In the genomic region with DNA sequence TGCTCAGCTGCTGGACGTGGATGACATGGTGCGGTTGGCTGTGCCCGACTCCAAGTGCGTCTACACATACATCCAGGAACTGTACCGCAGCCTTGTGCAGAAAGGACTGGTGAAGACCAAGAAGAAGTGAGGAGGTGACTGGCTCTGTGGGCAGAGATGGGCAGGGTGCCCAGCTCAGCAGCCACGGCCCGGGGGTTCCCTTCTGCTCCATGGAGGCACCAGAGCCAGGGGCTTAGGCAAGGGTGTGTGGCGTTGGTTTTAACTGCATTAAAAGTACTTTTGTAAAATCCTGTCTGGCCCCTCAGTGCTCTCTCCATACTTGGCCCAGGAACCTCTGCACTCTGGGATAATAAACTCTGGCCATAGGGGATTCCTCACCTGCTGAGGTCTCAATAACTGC, we compare ENCODE assay signal across 24 cellular contexts. TPM values are rescaled to one million over a fixed set of nuclear protein-coding genes. Genes with fewer than 3 reads are reported as not detected.
A peak's percentile ranks its signal among the peaks of the same experiment; 100 is the strongest.
DNase-seq lines count a peak whose midpoint lies in the region; ATAC-seq lines count a peak whose summit lies in the region.
"Had no signal": no experiment of that assay in that cellular context is flagged by ENCODE, and none has a peak within 500 bp of the region (broad histone marks: within the 10 kb centered on the region; RNA-seq: fewer than 3 reads in every experiment).

No MANE protein-coding gene starts in this region.

- peaks cover 8% of the 10 kb centered on the region for H3K4me1 Mint-ChIP-seq in activated naive CD8-positive, alpha-beta T cell (ENCODE audit: low read depth)
- H3K4me1 Mint-ChIP-seq in activated naive CD8-positive, alpha-beta T cell treated with anti-CD3 and anti-CD28 coated beads, Interleukin-2, amount 50 U/mL, for 24 hours: peaks cover 16% of the 10 kb centered on the region
- peaks cover 9 to 18% (median 10%) of the 10 kb centered on the region in 3 donors for H3K4me1 Mint-ChIP-seq in CD8-positive, alpha-beta memory T cell
- H3K4me1 Mint-ChIP-seq in effector memory CD8-positive, alpha-beta T cell (ENCODE audit: low read depth in 2 of 2): peaks cover 9 to 10% of the 10 kb centered on the region in 2 donors
- peaks cover 21% of the 10 kb centered on the region for H3K4me1 Mint-ChIP-seq in stimulated activated effector memory CD8-positive, alpha-beta T cell treated with anti-CD3 and anti-CD28 coated beads, Interleukin-12 subunit alpha, Interleukin-12 subunit beta, amount 100 ng/mL, for 72 hours

- no peaks in the 10 kb centered on the region for H3K9me3 ChIP-seq in CD8-positive, alpha-beta memory T cell (ENCODE audit: low read length)
- H3K9me3 ChIP-seq: BLaER1 treated with 17β-estradiol and CSF1 and Interleukin-3, amounts not matched to agents 10 nM and 100 nM; MG63; Peyer's patch had no signal

- POLR2A ChIA-PET in CD8-positive, alpha-beta memory T cell (lab: Charles Lee): no interaction called here

- no peak overlapping the region for H3K4me3 ChIP-seq in CD8-positive, alpha-beta memory T cell (ENCODE audit: low read length)
- H3K4me3 ChIP-seq: BLaER1 treated with 17β-estradiol and CSF1 and Interleukin-3, amounts not matched to agents 10 nM and 100 nM; MG63; Peyer's patch; SK-N-MC had no signal

- no peaks in the 10 kb centered on the region for H3K9me3 Mint-ChIP-seq in activated naive CD8-positive, alpha-beta T cell (ENCODE audit: low read depth)
- no peaks in the 10 kb centered on the region for H3K9me3 Mint-ChIP-seq in activated naive CD8-positive, alpha-beta T cell treated with anti-CD3 and anti-CD28 coated beads, Interleukin-2, amount 50 U/mL, for 24 hours
- H3K9me3 Mint-ChIP-seq in CD8-positive, alpha-beta memory T cell: no peaks in the 10 kb centered on the region
- no peaks in the 10 kb centered on the region for H3K9me3 Mint-ChIP-seq in effector memory CD8-positive, alpha-beta T cell
- no peaks in the 10 kb centered on the region for H3K9me3 Mint-ChIP-seq in stimulated activated effector memory CD8-positive, alpha-beta T cell treated with anti-CD3 and anti-CD28 coated beads, Interleukin-12 subunit alpha, Interleukin-12 subunit beta, amount 100 ng/mL, for 72 hours
- H3K9me3 Mint-ChIP-seq: CD8-positive, alpha-beta T cell had no signal

- DNase-seq in activated naive CD8-positive, alpha-beta T cell treated with anti-CD3 and anti-CD28 coated beads, Interleukin-2, amount 50 U/mL, for 24 hours: no peak
- no peak for DNase-seq in CD8-positive, alpha-beta memory T cell
- no peak for DNase-seq in effector memory CD8-positive, alpha-beta T cell
- no peak for DNase-seq in stimulated activated effector memory CD8-positive, alpha-beta T cell treated with anti-CD3 and anti-CD28 coated beads, Interleukin-12 subunit alpha, Interleukin-12 subunit beta, amount 100 ng/mL, for 72 hours (ENCODE audit: low spot score in 2 of 2)
- no peak for DNase-seq in GM19240 (ENCODE audit: insufficient read length, low spot score)
- no peak for DNase-seq in NK-92 (lab: John Stamatoyannopoulos, UW; ENCODE audit: unreplicated experiment)
- DNase-seq: Calu3; CD8-positive, alpha-beta T cell; DMS79 treated with DMSO at 0.1 percent for 48 hours; GF-D8; KG1; MG63; NCI-H2029 treated with DMSO at 0.1 percent for 48 hours; NCI-H526 treated with DMSO at 0.1 percent for 48 hours; OCI-M1; SIG-M5 had no signal

- peak overlapping the region; percentile 47 for H3K27ac Mint-ChIP-seq in activated naive CD8-positive, alpha-beta T cell
- H3K27ac Mint-ChIP-seq in activated naive CD8-positive, alpha-beta T cell treated with anti-CD3 and anti-CD28 coated beads, Interleukin-2, amount 50 U/mL, for 24 hours: no peak overlapping the region
- peak overlapping the region in 6 of 8 donors; percentile 14 to 76 (median 45) for H3K27ac Mint-ChIP-seq in CD8-positive, alpha-beta memory T cell
- H3K27ac Mint-ChIP-seq in effector memory CD8-positive, alpha-beta T cell: peak overlapping the region; percentile 79 to 87
- H3K27ac Mint-ChIP-seq in stimulated activated effector memory CD8-positive, alpha-beta T cell treated with anti-CD3 and anti-CD28 coated beads, Interleukin-12 subunit alpha, Interleukin-12 subunit beta, amount 100 ng/mL, for 72 hours: peak overlapping the region; percentile 16
- H3K27ac Mint-ChIP-seq: CD8-positive, alpha-beta T cell had no signal

- H3K4me1 ChIP-seq in CD8-positive, alpha-beta memory T cell (ENCODE audit: insufficient read depth, low read length): no peaks in the 10 kb centered on the region

- H3K27ac ChIP-seq in CD8-positive, alpha-beta memory T cell (ENCODE audit: low read depth, low read length): no peak overlapping the region
- H3K27ac ChIP-seq: BLaER1 treated with 17β-estradiol and CSF1 and Interleukin-3, amounts not matched to agents 10 nM and 100 nM; Peyer's patch; SK-N-MC had no signal

- no peak for ATAC-seq in activated naive CD8-positive, alpha-beta T cell treated with anti-CD3 and anti-CD28 coated beads, Interleukin-2, amount 50 U/mL, for 24 hours
- no peak for ATAC-seq in effector memory CD8-positive, alpha-beta T cell (replicated peaks)
- no peak for ATAC-seq in stimulated activated effector memory CD8-positive, alpha-beta T cell treated with anti-CD3 and anti-CD28 coated beads, Interleukin-12 subunit alpha, Interleukin-12 subunit beta, amount 100 ng/mL, for 72 hours
- ATAC-seq: CD8-positive, alpha-beta T cell; HCT116 had no signal

- CTCF ChIA-PET in CD8-positive, alpha-beta memory T cell (lab: Charles Lee): interaction anchor here (1.2 to 2.9 kb wide), 2 partner anchors 18 to 23 kb away, joined by 5 to 10 read pairs; a partner anchor contains a TSS

- no peaks in the 10 kb centered on the region for H3K27me3 Mint-ChIP-seq in activated naive CD8-positive, alpha-beta T cell
- no peaks in the 10 kb centered on the region for H3K27me3 Mint-ChIP-seq in activated naive CD8-positive, alpha-beta T cell treated with anti-CD3 and anti-CD28 coated beads, Interleukin-2, amount 50 U/mL, for 24 hours
- H3K27me3 Mint-ChIP-seq in CD8-positive, alpha-beta memory T cell: no peaks in the 10 kb centered on the region
- no peaks in the 10 kb centered on the region for H3K27me3 Mint-ChIP-seq in effector memory CD8-positive, alpha-beta T cell

- H3K36me3 ChIP-seq in CD8-positive, alpha-beta memory T cell (ENCODE audit: insufficient read depth, low read length): peaks cover 51% of the 10 kb centered on the region
- H3K36me3 ChIP-seq: MG63 had no signal

- no peak overlapping the region for H3K4me3 Mint-ChIP-seq in activated naive CD8-positive, alpha-beta T cell
- H3K4me3 Mint-ChIP-seq in activated naive CD8-positive, alpha-beta T cell treated with anti-CD3 and anti-CD28 coated beads, Interleukin-2, amount 50 U/mL, for 24 hours: no peak overlapping the region
- no peak overlapping the region for H3K4me3 Mint-ChIP-seq in CD8-positive, alpha-beta memory T cell
- H3K4me3 Mint-ChIP-seq in effector memory CD8-positive, alpha-beta T cell: no peak overlapping the region
- no peak overlapping the region for H3K4me3 Mint-ChIP-seq in stimulated activated effector memory CD8-positive, alpha-beta T cell treated with anti-CD3 and anti-CD28 coated beads, Interleukin-12 subunit alpha, Interleukin-12 subunit beta, amount 100 ng/mL, for 72 hours
- H3K4me3 Mint-ChIP-seq: CD8-positive, alpha-beta T cell had no signal

- H3K27me3 ChIP-seq in CD8-positive, alpha-beta memory T cell (ENCODE audit: insufficient read depth, low read length, poor library complexity, severe bottlenecking): no peaks in the 10 kb centered on the region
- H3K27me3 ChIP-seq: BLaER1 treated with 17β-estradiol and CSF1 and Interleukin-3, amounts not matched to agents 10 nM and 100 nM; MG63; Peyer's patch had no signal

- no peaks in the 10 kb centered on the region for H3K36me3 Mint-ChIP-seq in activated naive CD8-positive, alpha-beta T cell
- peaks cover 47% of the 10 kb centered on the region for H3K36me3 Mint-ChIP-seq in activated naive CD8-positive, alpha-beta T cell treated with anti-CD3 and anti-CD28 coated beads, Interleukin-2, amount 50 U/mL, for 24 hours (ENCODE audit: low read depth)
- peaks cover 0 to 71% (median 16%) of the 10 kb centered on the region in 3 donors for H3K36me3 Mint-ChIP-seq in CD8-positive, alpha-beta memory T cell
- H3K36me3 Mint-ChIP-seq in effector memory CD8-positive, alpha-beta T cell (ENCODE audit: insufficient read depth): peaks cover 69% of the 10 kb centered on the region
- H3K36me3 Mint-ChIP-seq in stimulated activated effector memory CD8-positive, alpha-beta T cell treated with anti-CD3 and anti-CD28 coated beads, Interleukin-12 subunit alpha, Interleukin-12 subunit beta, amount 100 ng/mL, for 72 hours: peaks cover 86% of the 10 kb centered on the region

RNA-seq across cellular contexts. Expression of a gene that starts 12.6 kb away (rescaled TPM):
- not detected for total RNA-seq in CD8-positive, alpha-beta memory T cell
- 0.16 TPM for polyA plus RNA-seq in CD8-positive, alpha-beta memory T cell
- total RNA-seq: Calu3; CD8-positive, alpha-beta T cell; H4; NCI-H460; Peyer's patch had no signal
- polyA plus RNA-seq: AG04450 had no signal

RNA-seq across cellular contexts. Expression of a gene that starts 17.5 kb away (rescaled TPM):
- 10 to 100 TPM; 74.9 to 79.2 TPM for total RNA-seq in CD8-positive, alpha-beta memory T cell
- 286 TPM for polyA plus RNA-seq in CD8-positive, alpha-beta memory T cell

RNA-seq across cellular contexts. Expression of a gene that starts 19.4 kb away (rescaled TPM):
- 100 to 1,000 TPM; 151 to 154 TPM for total RNA-seq in CD8-positive, alpha-beta memory T cell
- polyA plus RNA-seq in CD8-positive, alpha-beta memory T cell: 72.2 TPM

RNA-seq across cellular contexts. Expression of a gene that starts 34.5 kb away (rescaled TPM):
- total RNA-seq in CD8-positive, alpha-beta memory T cell: 10 to 100 TPM; 24.2 to 25.3 TPM
- polyA plus RNA-seq in CD8-positive, alpha-beta memory T cell: 23.5 TPM

RNA-seq across cellular contexts. Expression of a gene that starts 47.5 kb away (rescaled TPM):
- not detected for total RNA-seq in CD8-positive, alpha-beta memory T cell
- polyA plus RNA-seq in CD8-positive, alpha-beta memory T cell: not detected
- total RNA-seq: CD8-positive, alpha-beta T cell; NCI-H460 had no signal
